21 cellular contexts compared by ENCODE assay signal in the genomic region with DNA sequence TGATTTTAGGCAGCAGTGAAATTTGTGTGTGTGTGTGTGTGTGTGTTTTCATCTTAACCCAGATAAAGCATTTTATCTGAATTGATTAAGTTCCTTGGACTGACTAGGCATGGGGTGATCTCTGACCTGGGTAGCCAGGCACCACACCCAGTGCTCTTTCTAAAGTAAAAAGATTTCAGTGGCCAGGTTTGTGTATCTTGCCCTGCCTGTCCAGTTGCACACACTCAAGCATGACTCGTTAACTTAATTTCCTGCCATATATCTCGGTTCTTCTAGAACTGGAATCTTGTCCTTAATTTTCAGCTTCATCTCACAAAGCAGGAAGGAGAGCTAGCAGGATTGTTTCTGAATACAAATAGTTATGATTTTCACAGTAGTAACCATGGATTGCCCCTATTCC. TPM values are rescaled to one million over a fixed set of nuclear protein-coding genes. Genes with fewer than 3 reads are reported as not detected.
A peak's percentile ranks its signal among the peaks of the same experiment; 100 is the strongest.
DNase-seq lines count a peak whose midpoint lies in the region; ATAC-seq, FAIRE-seq and TF ChIP-seq lines count a peak whose summit lies in the region.
"Had no signal": no experiment of that assay in that cellular context is flagged by ENCODE, and none has a peak within 500 bp of the region (broad histone marks: within the 10 kb centered on the region; RNA-seq: fewer than 3 reads in every experiment).

No MANE protein-coding gene starts in this region.

- no peak for TF ChIP-seq RAD21 in A549 (conservative IDR thresholded peaks at IDR 0.05 in 1 of 2, IDR thresholded peaks at IDR 0.05 in 1 of 2)

- no peaks in the 10 kb centered on the region for H3K27me3 ChIP-seq in bronchial epithelial cell (ENCODE audit: control insufficient read depth, insufficient read depth, low read length)
- H3K27me3 ChIP-seq in left lung = no peaks in the 10 kb centered on the region

- H3K4me1 ChIP-seq in A549 = peaks cover 34% of the 10 kb centered on the region
- no peaks in the 10 kb centered on the region for H3K4me1 ChIP-seq in left lung

- no peak for FAIRE-seq in A549 (lab: Jason Lieb, UNC)
- no peak for FAIRE-seq in bronchial epithelial cell (lab: Jason Lieb, UNC)

- POLR2A ChIA-PET in A549 (lab: Yijun Ruan, JAX) = interaction anchor here (0.7 kb wide), 1 partner anchor 24 kb away, joined by 3 read pairs; no protein-coding TSS in a partner anchor

- no peak for TF ChIP-seq EP300 in A549 (IDR thresholded peaks at IDR 0.05)

- H3K4me3 ChIP-seq in A549 (no peak overlapping the region), bronchial epithelial cell (ENCODE audit: low read depth, low read length) (no peak overlapping the region), left lung (no peak overlapping the region)
- H3K4me3 ChIP-seq: skin epidermis had no signal

- no peak for DNase-seq in A549 (ENCODE audit: low read depth in 1 of 2, low spot score in 1 of 2)
- DNase-seq in HT1080 (ENCODE audit: low read depth) = peak; percentile 60
- DNase-seq in bronchial epithelial cell (ENCODE audit: low read depth) = peak; percentile 32
- no peak for DNase-seq in left lung
- no peak for DNase-seq in NCI-H82 treated with DMSO at 0.1 percent for 48 hours (lab: John Stamatoyannopoulos, UW; ENCODE audit: unreplicated experiment)
- DNase-seq in NCI-H446 (lab: John Stamatoyannopoulos, UW) = no peak
- DNase-seq in DMS153 (lab: John Stamatoyannopoulos, UW) = no peak
- no peak for DNase-seq in natural killer cell
- DNase-seq: 8988T; activated CD4-positive, alpha-beta memory T cell treated with anti-CD3 and anti-CD28 coated beads, Interleukin-2, amount 10 ng/mL, durations not matched to agents 7 days and 5 days; activated naive CD4-positive, alpha-beta T cell treated with anti-CD3 and anti-CD28 coated beads, Interleukin-2, amount 10 ng/mL, durations not matched to agents 7 days and 5 days; activated T-cell treated with anti-CD3 and anti-CD28 coated beads, Interleukin-2, amount 50 U/mL, for 1 hour; glutamatergic neuron; NCI-H1417 treated with DMSO at 0.1 percent for 48 hours; NCI-H2227 treated with DMSO at 0.1 percent for 48 hours; Right ventricle myocardium superior; stimulated activated CD4-positive, alpha-beta T cell treated with anti-CD3 and anti-CD28 coated beads, Interleukin-4, amount 100 ng/mL, for 24 hours had no signal

- H3K27ac Mint-ChIP-seq in natural killer cell = no peak overlapping the region
- H3K27ac Mint-ChIP-seq: activated CD4-positive, alpha-beta memory T cell treated with anti-CD3 and anti-CD28 coated beads, Interleukin-2, amount 10 ng/mL, durations not matched to agents 7 days and 5 days; activated naive CD4-positive, alpha-beta T cell treated with anti-CD3 and anti-CD28 coated beads, Interleukin-2, amount 10 ng/mL, durations not matched to agents 7 days and 5 days; T-helper 1 cell treated with Interleukin-12 subunit alpha and Interleukin-12 subunit beta and Interleukin-4 antibody, amounts not matched to agents 30 μg/mL and 1 μg/mL, for 36 hours had no signal

- CTCF ChIA-PET in A549 (lab: Yijun Ruan, JAX) = interaction anchor here (0.8 to 3.3 kb wide), 4 partner anchors 8 to 18 kb away, joined by 3 to 21 read pairs (median 6); partner anchors contain the start of gene TM4SF18

- H3K4me2 ChIP-seq in A549 = peak overlapping the region; percentile 66

- peak overlapping the region; percentile 85 to 90 for H3K27ac ChIP-seq in A549
- no peak overlapping the region for H3K27ac ChIP-seq in left lung
- H3K27ac ChIP-seq: C4-2B, VCaP had no signal

- no peaks in the 10 kb centered on the region for H3K9me3 ChIP-seq in A549
- H3K9me3 ChIP-seq in left lung = no peaks in the 10 kb centered on the region

- TF ChIP-seq POLR2A in A549 (IDR thresholded peaks at IDR 0.05; ENCODE audit: low read length) = no peak

- ATAC-seq in A549 (peak in 1 of 2 experiments; percentile 29; a peak in 2 of 6 replicates), left lung (peak; percentile 58), natural killer cell (no peak)

- H3K36me3 Mint-ChIP-seq in natural killer cell = no peaks in the 10 kb centered on the region
- H3K36me3 Mint-ChIP-seq: activated naive CD4-positive, alpha-beta T cell treated with anti-CD3 and anti-CD28 coated beads, Interleukin-2, amount 10 ng/mL, durations not matched to agents 7 days and 5 days had no signal

- 44% methylated on average over 2 of the region's 2 CpGs for WGBS in A549 (ENCODE audit: missing lambda C conversion rate)

- H3K36me3 ChIP-seq in bronchial epithelial cell (ENCODE audit: control insufficient read depth, insufficient read depth, low read length) = no peaks in the 10 kb centered on the region
- no peaks in the 10 kb centered on the region for H3K36me3 ChIP-seq in left lung

- no peak overlapping the region for H3K4me3 Mint-ChIP-seq in natural killer cell
- H3K4me3 Mint-ChIP-seq: activated CD4-positive, alpha-beta memory T cell treated with anti-CD3 and anti-CD28 coated beads, Interleukin-2, amount 10 ng/mL, durations not matched to agents 7 days and 5 days; activated naive CD4-positive, alpha-beta T cell treated with anti-CD3 and anti-CD28 coated beads, Interleukin-2, amount 10 ng/mL, durations not matched to agents 7 days and 5 days; T-helper 1 cell treated with Interleukin-12 subunit alpha and Interleukin-12 subunit beta and Interleukin-4 antibody, amounts not matched to agents 30 μg/mL and 1 μg/mL, for 36 hours had no signal

- no peaks in the 10 kb centered on the region for H3K9me3 Mint-ChIP-seq in natural killer cell
- H3K9me3 Mint-ChIP-seq: activated CD4-positive, alpha-beta memory T cell treated with anti-CD3 and anti-CD28 coated beads, Interleukin-2, amount 10 ng/mL, durations not matched to agents 7 days and 5 days; activated naive CD4-positive, alpha-beta T cell treated with anti-CD3 and anti-CD28 coated beads, Interleukin-2, amount 10 ng/mL, durations not matched to agents 7 days and 5 days; T-helper 1 cell treated with Interleukin-12 subunit alpha and Interleukin-12 subunit beta and Interleukin-4 antibody, amounts not matched to agents 30 μg/mL and 1 μg/mL, for 36 hours had no signal

- H3K27me3 Mint-ChIP-seq in natural killer cell (ENCODE audit: low read depth in 2 of 2) = peaks cover 12 to 16% of the 10 kb centered on the region in 2 donors

- TF ChIP-seq CTCF in A549 (IDR thresholded peaks at IDR 0.05) = no peak
- TF ChIP-seq CTCF in bronchial epithelial cell (IDR thresholded peaks at IDR 0.05; ENCODE audit: insufficient read depth, low read length, severe bottlenecking) = no peak
- no peak for TF ChIP-seq CTCF in left lung (IDR thresholded peaks at IDR 0.05)
- TF ChIP-seq CTCF in natural killer cell (IDR thresholded peaks at IDR 0.05) = no peak

- no peaks in the 10 kb centered on the region for H3K4me1 Mint-ChIP-seq in natural killer cell
- H3K4me1 Mint-ChIP-seq: activated CD4-positive, alpha-beta memory T cell treated with anti-CD3 and anti-CD28 coated beads, Interleukin-2, amount 10 ng/mL, durations not matched to agents 7 days and 5 days; activated naive CD4-positive, alpha-beta T cell treated with anti-CD3 and anti-CD28 coated beads, Interleukin-2, amount 10 ng/mL, durations not matched to agents 7 days and 5 days had no signal

- intact Hi-C loops in left lung (cut with DNase I) = no loop called here
- intact Hi-C loops in natural killer cell (cut with micrococcal nuclease) = no loop called here

TF ChIP-seq in A549, 52 proteins besides CTCF, POLR2A, EP300 and RAD21 (continues in another document):
- no peak for TF ChIP-seq ESRRA (IDR thresholded peaks at IDR 0.05; ENCODE audit: borderline replicate concordance, low read length)
- no peak for TF ChIP-seq CHD4 (IDR thresholded peaks at IDR 0.05; ENCODE audit: borderline replicate concordance)
- no peak for TF ChIP-seq NFE2L2 (conservative IDR thresholded peaks at IDR 0.05; ENCODE audit: low read length)
- TF ChIP-seq, protein P1, sequence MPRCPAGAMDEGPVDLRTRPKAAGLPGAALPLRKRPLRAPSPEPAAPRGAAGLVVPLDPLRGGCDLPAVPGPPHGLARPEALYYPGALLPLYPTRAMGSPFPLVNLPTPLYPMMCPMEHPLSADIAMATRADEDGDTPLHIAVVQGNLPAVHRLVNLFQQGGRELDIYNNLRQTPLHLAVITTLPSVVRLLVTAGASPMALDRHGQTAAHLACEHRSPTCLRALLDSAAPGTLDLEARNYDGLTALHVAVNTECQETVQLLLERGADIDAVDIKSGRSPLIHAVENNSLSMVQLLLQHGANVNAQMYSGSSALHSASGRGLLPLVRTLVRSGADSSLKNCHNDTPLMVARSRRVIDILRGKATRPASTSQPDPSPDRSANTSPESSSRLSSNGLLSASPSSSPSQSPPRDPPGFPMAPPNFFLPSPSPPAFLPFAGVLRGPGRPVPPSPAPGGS (IDR thresholded peaks at IDR 0.05) = no peak
- no peak for TF ChIP-seq HOXB5 (CRISPR knock-in tag; IDR thresholded peaks at IDR 0.05)
- TF ChIP-seq TP53 (CRISPR knock-in tag; IDR thresholded peaks at IDR 0.05) = no peak
- no peak for TF ChIP-seq FOSL2 (IDR thresholded peaks at IDR 0.05)
- TF ChIP-seq FOSL2 (CRISPR knock-in tag; IDR thresholded peaks at IDR 0.05) = no peak

RNA-seq across cellular contexts. Expression of gene TM4SF18, which starts 17.0 kb away (rescaled TPM):
- polyA plus RNA-seq in A549 (2011; rRNA removed) = 99.8 and 123 TPM in 2 replicates
- polyA plus RNA-seq in A549 (2012; cell fraction: cytosol; rRNA removed) = 26.9 and 28.8 TPM in 2 replicates
- 11.2 and 16.8 TPM in 2 replicates for polyA plus RNA-seq in A549 (2012; cell fraction: nucleus; rRNA removed)
- 49.7 to 57.7 TPM (median 51.3 TPM) in 3 replicates for polyA plus RNA-seq in A549 (2017; fragmentation: RNase III; extraction: RNeasy Plus Mini Kit Qiagen cat#74134 plus additional on column Dnase treatment)
- 34.2 and 42.8 TPM in 2 replicates for polyA minus RNA-seq in A549 (2011; rRNA and poly(A)+ RNA removed)
- total RNA-seq in HT1080 (2014; rRNA removed; shearing (Covaris generic)) = 0.03 TPM in 1 of 2 replicates, not detected in the other
- polyA plus RNA-seq in HT1080 (2015; cell fraction: cytosol; rRNA removed) = 0.02 and 0.03 TPM in 2 replicates
- not detected in 2 replicates for polyA plus RNA-seq in HT1080 (2015; cell fraction: nucleus; rRNA removed)
- not detected in 2 replicates for total RNA-seq in bronchial epithelial cell
- 1 to 10 TPM; 8.5 to 8.8 TPM for total RNA-seq in left lung
- total RNA-seq in natural killer cell = not detected
- total RNA-seq: activated CD4-positive, alpha-beta memory T cell treated with anti-CD3 and anti-CD28 coated beads, Interleukin-2, amount 10 ng/mL, durations not matched to agents 7 days and 5 days had no signal

Comparison
In these comparisons a context has a peak if more than half of its experiments do, and no peak if none do; other contexts are left out.
1. DNase-seq: peak in HT1080 (single experiment) and bronchial epithelial cell (single experiment); none in A549 (0 of 2), left lung (0 of 2), NCI-H82 treated with DMSO at 0.1 percent for 48 hours (single experiment), NCI-H446 (0 of 2), DMS153 (single experiment) and natural killer cell (single experiment).
2. H3K27ac ChIP-seq: peak in A549 (2 of 2); none in left lung (0 of 2).